Comparison of ENCODE assay signal across 8 cellular contexts in genomic region chr10:15168296-15168780, GRCh38. TPM values are rescaled to one million over a fixed set of nuclear protein-coding genes. Genes with fewer than 3 reads are reported as not detected.
DNase-seq lines count a peak whose midpoint lies in the region; ATAC-seq and TF ChIP-seq lines count a peak whose summit lies in the region.

TSS of gene NMT2 (minus strand) at chr10:15168693. CDS start at chr10:15168612, 81 bp downstream.

- peak within 1 kb of the TSS; percentile 99 for H2AFZ ChIP-seq in IMR-90 (replicated peaks; ENCODE audit: low read length, poor library complexity)

- dilution Hi-C loops in IMR-90 (cut with HindIII; ENCODE audit: low sequenced_read_pairs, unreplicated experiment) = no loop called here

- peak within 1 kb of the TSS; percentile 90 for H4K5ac ChIP-seq in IMR-90 (ENCODE audit: low read depth, low read length)

- peak within 1 kb of the TSS; percentile 90 for H3K27ac Mint-ChIP-seq in chondrocyte (ENCODE audit: unreplicated experiment)

- peak; percentile 40 for TF ChIP-seq RAD21 in IMR-90 (IDR thresholded peaks at IDR 0.05; ENCODE audit: low read length)

- peak within 1 kb of the TSS; percentile 100 for H3K9ac ChIP-seq in IMR-90 (ENCODE audit: low read depth, low read length)
- H3K9ac ChIP-seq in stomach smooth muscle (ENCODE audit: low read length in 2 of 2) = peak within 1 kb of the TSS; percentile 61 to 73

- no peaks in the 10 kb centered on the region for H3K9me3 Mint-ChIP-seq in activated T-cell treated with anti-CD3 and anti-CD28 coated beads, Interleukin-2, amount 50 U/mL, for 4 hours
- no peaks in the 10 kb centered on the region for H3K9me3 Mint-ChIP-seq in chondrocyte (ENCODE audit: low read depth)

- TF ChIP-seq CTCF in IMR-90 (conservative IDR thresholded peaks at IDR 0.05; ENCODE audit: low read depth, low read length) = peak; percentile 56
- peak in 4 of 6 experiments; percentile 42 to 71 (median 58) for TF ChIP-seq CTCF in Peyer's patch (IDR thresholded peaks at IDR 0.05)
- peak; percentile 69 for TF ChIP-seq CTCF in chondrocyte (IDR thresholded peaks at IDR 0.05)
- peak; percentile 12 to 56 for TF ChIP-seq CTCF in left lung (IDR thresholded peaks at IDR 0.05)

- H3K18ac ChIP-seq in IMR-90 (ENCODE audit: low read depth, low read length) = peak within 1 kb of the TSS; percentile 90

- H3K27me3 ChIP-seq in IMR-90 (ENCODE audit: control insufficient read depth, insufficient read depth, low read length) = no peaks in the 10 kb centered on the region
- H3K27me3 ChIP-seq in Peyer's patch = no peaks in the 10 kb centered on the region
- H3K27me3 ChIP-seq in left lung = peaks cover 0 to 18% of the 10 kb centered on the region in 2 donors
- H3K27me3 ChIP-seq in stomach smooth muscle (ENCODE audit: control insufficient read depth in 1 of 2, insufficient read depth in 2 of 2, low read length in 2 of 2) = no peaks in the 10 kb centered on the region

- no TSS peak for BruUV-seq in IMR-90 (replicated peaks; lab: Mats Ljungman, UMichigan)

- peak within 1 kb of the TSS; percentile 41 for H2BK120ac ChIP-seq in IMR-90 (ENCODE audit: low read depth, low read length)

- H3K4me3 ChIP-seq in IMR-90 (ENCODE audit: insufficient read depth, low read depth, low read length) (peak within 1 kb of the TSS; percentile 100), Peyer's patch (peak within 1 kb of the TSS; percentile 71 to 95 (median 94)), left lung (peak within 1 kb of the TSS; percentile 83 to 93), stomach smooth muscle (ENCODE audit: low read length in 2 of 2) (peak within 1 kb of the TSS; percentile 77 to 92)

- 0% methylated on average over 2 of the region's 68 CpGs; no CpG with 5 or more reads in 1 of the 2 experiments for WGBS in IMR-90 (ENCODE audit: extremely low coverage in 2 of 2, insufficient read length in 1 of 2), 2 experiments

- H3K4me1 Mint-ChIP-seq in activated T-cell treated with anti-CD3 and anti-CD28 coated beads, Interleukin-2, amount 50 U/mL, for 4 hours (ENCODE audit: low read depth) = peaks cover 70% of the 10 kb centered on the region
- peaks cover 27% of the 10 kb centered on the region for H3K4me1 Mint-ChIP-seq in chondrocyte (ENCODE audit: low read depth)

- POLR2A ChIA-PET in IMR-90 (lab: Charles Lee; ENCODE audit: unreplicated experiment) = interaction anchor here (0.7 kb wide), 1 partner anchor 48 kb away, joined by 7 read pairs; no protein-coding TSS in a partner anchor

- H2AK5ac ChIP-seq in IMR-90 (ENCODE audit: low read depth, low read length) = peak within 1 kb of the TSS; percentile 64; the same call in 1 of the 2 replicates

- H3K36me3 Mint-ChIP-seq in activated T-cell treated with anti-CD3 and anti-CD28 coated beads, Interleukin-2, amount 50 U/mL, for 4 hours (ENCODE audit: insufficient read depth) = no peaks in the 10 kb centered on the region
- H3K36me3 Mint-ChIP-seq in chondrocyte (ENCODE audit: low read depth) = no peaks in the 10 kb centered on the region

- H3K36me3 ChIP-seq in IMR-90 (ENCODE audit: control insufficient read depth, insufficient read depth, low read length) (no peaks in the 10 kb centered on the region), Peyer's patch (no peaks in the 10 kb centered on the region), left lung (no peaks in the 10 kb centered on the region), stomach smooth muscle (ENCODE audit: control insufficient read depth in 2 of 2, insufficient read depth in 2 of 2, low read length in 2 of 2) (no peaks in the 10 kb centered on the region)

- peak within 1 kb of the TSS; percentile 58 for H3K56ac ChIP-seq in IMR-90 (ENCODE audit: extremely low read depth, insufficient read depth, low read length)

- H3K27me3 Mint-ChIP-seq in activated T-cell treated with anti-CD3 and anti-CD28 coated beads, Interleukin-2, amount 50 U/mL, for 4 hours (ENCODE audit: low read depth) = no peaks in the 10 kb centered on the region
- H3K27me3 Mint-ChIP-seq in chondrocyte (ENCODE audit: low read depth) = no peaks in the 10 kb centered on the region

- peak within 1 kb of the TSS; percentile 58 to 85 for H4K8ac ChIP-seq in IMR-90 (ENCODE audit: low read depth in 2 of 2, low read length in 2 of 2)

- peak within 1 kb of the TSS; percentile 58 for H3K23ac ChIP-seq in IMR-90 (ENCODE audit: low read depth, low read length)

- intact Hi-C loops in IMR-90 (cut with micrococcal nuclease) (no loop called here), left lung (cut with DNase I) (no loop called here)

- H4K20me1 ChIP-seq in IMR-90 (ENCODE audit: insufficient read depth, low read length) = peaks cover 10% of the 10 kb centered on the region; the same call in 1 of the 2 replicates

- CTCF ChIA-PET in IMR-90 (lab: Yijun Ruan, JAX) = interaction anchor here (0.6 to 1.3 kb wide), 4 partner anchors 12 to 483 kb away, joined by 3 to 6 read pairs (median 4); no protein-coding TSS in a partner anchor

- peak within 1 kb of the TSS; percentile 84 for H2AK9ac ChIP-seq in IMR-90 (replicated peaks; ENCODE audit: low read depth, low read length, poor library complexity)

- TF ChIP-seq POLR2A in IMR-90 (IDR thresholded peaks at IDR 0.05; ENCODE audit: low read depth, low read length) (peak; percentile 74), Peyer's patch (IDR thresholded peaks at IDR 0.05) (peak; percentile 82 to 95)

- H3K4ac ChIP-seq in IMR-90 (ENCODE audit: low read depth, low read length) = peak within 1 kb of the TSS; percentile 74

- DNase-seq in activated T-cell treated with anti-CD3 and anti-CD28 coated beads, Interleukin-2, amount 50 U/mL, for 4 hours = no peak
- DNase-seq in activated T-cell treated with anti-CD3 and anti-CD28 coated beads for 4 hours (no peak), IMR-90 (no peak), Peyer's patch (peak in 2 of 3 donors; percentile 41 to 93), chondrocyte (ENCODE audit: low spot score) (peak; percentile 94), left lung (peak; percentile 91 to 96)

- H4K91ac ChIP-seq in IMR-90 (ENCODE audit: insufficient read depth, low read depth, low read length) = peak within 1 kb of the TSS; percentile 85

- H3K9me3 ChIP-seq in IMR-90 (ENCODE audit: control insufficient read depth, insufficient read depth, low read length) (no peaks in the 10 kb centered on the region), Peyer's patch (no peaks in the 10 kb centered on the region), left lung (no peaks in the 10 kb centered on the region), stomach smooth muscle (ENCODE audit: control insufficient read depth in 2 of 2, low read length in 2 of 2) (no peaks in the 10 kb centered on the region)

- H3K27ac ChIP-seq in IMR-90 (ENCODE audit: insufficient read depth, low read length) = peak within 1 kb of the TSS; percentile 100
- peak within 1 kb of the TSS; percentile 88 to 94 (median 92) for H3K27ac ChIP-seq in Peyer's patch
- peak within 1 kb of the TSS; percentile 80 to 83 for H3K27ac ChIP-seq in left lung
- H3K27ac ChIP-seq in stomach smooth muscle (ENCODE audit: low read length) = peak within 1 kb of the TSS; percentile 46

- in situ Hi-C loops in IMR-90 (cut with MboI; ENCODE audit: low sequenced_read_pairs) = no loop called here

- H3K4me2 ChIP-seq in IMR-90 (ENCODE audit: low read depth, low read length) = peak within 1 kb of the TSS; percentile 99

- no peak within 1 kb of the TSS; the same call in 1 of the 2 replicates for H2BK20ac ChIP-seq in IMR-90 (ENCODE audit: low read depth, low read length)

- H3K4me1 ChIP-seq in IMR-90 (ENCODE audit: control insufficient read depth, insufficient read depth, low read length) (peaks cover 11% of the 10 kb centered on the region), Peyer's patch (peaks cover 0 to 17% (median 2%) of the 10 kb centered on the region in 4 donors), left lung (peaks cover 10 to 27% of the 10 kb centered on the region in 2 donors), stomach smooth muscle (ENCODE audit: control insufficient read depth, insufficient read depth, low read length) (peaks cover 13% of the 10 kb centered on the region)

- peak within 1 kb of the TSS; percentile 92 for H3K14ac ChIP-seq in IMR-90 (replicated peaks; ENCODE audit: low read depth, low read length)

- H3K9me1 ChIP-seq in IMR-90 (ENCODE audit: insufficient read depth, low read length) = peaks cover 3% of the 10 kb centered on the region; the same call in 1 of the 2 replicates

- H3K79me1 ChIP-seq in IMR-90 (ENCODE audit: low read depth in 1 of 2, low read length in 2 of 2) = peaks cover 13 to 28% of the 10 kb centered on the region in 2 experiments

- peak within 1 kb of the TSS; percentile 99 for H2BK5ac ChIP-seq in IMR-90 (ENCODE audit: low read depth, low read length, poor library complexity, severe bottlenecking)

- peak within 1 kb of the TSS; percentile 60; the same call in 1 of the 3 replicates for H2BK15ac ChIP-seq in IMR-90 (ENCODE audit: low read depth, low read length)

- ATAC-seq in activated T-cell treated with anti-CD3 and anti-CD28 coated beads, Interleukin-2, amount 50 U/mL, for 4 hours = peak; percentile 83 to 85
- peak; percentile 84 for ATAC-seq in GM21737 (IDR thresholded peaks at IDR 0.05; ENCODE audit: unreplicated experiment)
- peak; percentile 90 for ATAC-seq in IMR-90 (ENCODE audit: low read depth)
- peak; percentile 89 for ATAC-seq in left lung

- H3K4me3 Mint-ChIP-seq in activated T-cell treated with anti-CD3 and anti-CD28 coated beads, Interleukin-2, amount 50 U/mL, for 4 hours = peak within 1 kb of the TSS; percentile 89
- peak within 1 kb of the TSS; percentile 85 for H3K4me3 Mint-ChIP-seq in chondrocyte (ENCODE audit: unreplicated experiment)

TF ChIP-seq in IMR-90, 13 proteins besides CTCF, POLR2A, EP300 and RAD21 (continues in another document):
- TF ChIP-seq, protein P1, sequence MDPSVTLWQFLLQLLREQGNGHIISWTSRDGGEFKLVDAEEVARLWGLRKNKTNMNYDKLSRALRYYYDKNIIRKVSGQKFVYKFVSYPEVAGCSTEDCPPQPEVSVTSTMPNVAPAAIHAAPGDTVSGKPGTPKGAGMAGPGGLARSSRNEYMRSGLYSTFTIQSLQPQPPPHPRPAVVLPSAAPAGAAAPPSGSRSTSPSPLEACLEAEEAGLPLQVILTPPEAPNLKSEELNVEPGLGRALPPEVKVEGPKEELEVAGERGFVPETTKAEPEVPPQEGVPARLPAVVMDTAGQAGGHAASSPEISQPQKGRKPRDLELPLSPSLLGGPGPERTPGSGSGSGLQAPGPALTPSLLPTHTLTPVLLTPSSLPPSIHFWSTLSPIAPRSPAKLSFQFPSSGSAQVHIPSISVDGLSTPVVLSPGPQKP (IDR thresholded peaks at IDR 0.05; ENCODE audit: borderline replicate concordance, low read depth, low read length) = no peak
- TF ChIP-seq MXI1 (IDR thresholded peaks at IDR 0.05; ENCODE audit: borderline replicate concordance, low read depth, low read length) = peak; percentile 86; the same call in 1 of the 2 replicates
- TF ChIP-seq MAFK (IDR thresholded peaks at IDR 0.05; ENCODE audit: low read depth, low read length) = no peak

RNA-seq across cellular contexts. Expression of gene NMT2, which starts in this region (rescaled TPM):
- 1 to 10 TPM; 6.9 to 7.6 (median 6.9) TPM for total RNA-seq in activated T-cell treated with anti-CD3 and anti-CD28 coated beads, Interleukin-2, amount 50 U/mL, for 4 hours
- 41.0 and 51.9 TPM in 2 replicates for total RNA-seq in IMR-90 (2012; rRNA removed)
- 15.5 and 18.7 TPM in 2 replicates for polyA plus RNA-seq in IMR-90 (2012; rRNA removed)
- polyA plus RNA-seq in IMR-90 (2012; cell fraction: cytosol; rRNA removed) = 5.5 and 9.5 TPM in 2 replicates
- 6.7 and 28.2 TPM in 2 replicates for polyA plus RNA-seq in IMR-90 (2012; cell fraction: nucleus; rRNA removed; ENCODE audit: low replicate concordance)
- total RNA-seq in Peyer's patch = 10 to 100 TPM; 13.2 to 27.9 (median 20.8) TPM
- total RNA-seq in chondrocyte = 13.7 to 16.0 TPM (median 14.5 TPM) in 3 replicates
- total RNA-seq in left lung = 10 to 100 TPM in 1 of 2 donors, 1 to 10 TPM in 1; 9.2 to 11.3 TPM

Comparison
In these comparisons a context has a peak if more than half of its experiments do, and no peak if none do; other contexts are left out.
1. DNase-seq: peak in Peyer's patch (2 of 3), chondrocyte (single experiment) and left lung (2 of 2); none in activated T-cell treated with anti-CD3 and anti-CD28 coated beads, Interleukin-2, amount 50 U/mL, for 4 hours (single experiment), activated T-cell treated with anti-CD3 and anti-CD28 coated beads for 4 hours (single experiment) and IMR-90 (single experiment).
2. H3K27ac ChIP-seq: peak in every context shown above with its lines; median percentile 100 in IMR-90; 92 in Peyer's patch; 82 in left lung; 46 in stomach smooth muscle.
3. Peak in every context shown above with its lines, with median percentiles within 50 percentile points of each other: ATAC-seq, H3K4me3 ChIP-seq and CTCF ChIP-seq.